19 cellular contexts compared by ENCODE assay signal in genomic region chr12:58873496-58873895, GRCh38. TPM values are rescaled to one million over a fixed set of nuclear protein-coding genes. Genes with fewer than 3 reads are reported as not detected.
DNase-seq lines count a peak whose midpoint lies in the region; ATAC-seq and TF ChIP-seq lines count a peak whose summit lies in the region.
"Had no signal": no experiment of that assay in that cellular context is flagged by ENCODE, and none has a peak within 500 bp of the region (broad histone marks: within the 10 kb centered on the region; RNA-seq: fewer than 3 reads in every experiment).

No MANE protein-coding gene starts in this region.

- in situ Hi-C loops in astrocyte of the cerebellum (cut with HindIII; ENCODE audit: low sequenced_read_pairs) (no loop called here), GM13977 (cut with MboI; ENCODE audit: low pct_unique_long_range_greater_than_20kb, low sequenced_read_pairs, unreplicated experiment) (no loop called here), GM13976 (cut with MboI; ENCODE audit: low sequenced_read_pairs, unreplicated experiment) (no loop called here)

- H3K4me1 Mint-ChIP-seq in stimulated activated naive CD8-positive, alpha-beta T cell treated with anti-CD3 and anti-CD28 coated beads, Interleukin-15, amount 100 ng/mL, for 72 hours = no peaks in the 10 kb centered on the region
- H3K4me1 Mint-ChIP-seq: CD4-positive, CD25-positive, alpha-beta regulatory T cell had no signal

- no peak overlapping the region for H3K4me3 Mint-ChIP-seq in stimulated activated naive CD8-positive, alpha-beta T cell treated with anti-CD3 and anti-CD28 coated beads, Interleukin-15, amount 100 ng/mL, for 72 hours
- H3K4me3 Mint-ChIP-seq: CD4-positive, CD25-positive, alpha-beta regulatory T cell; HFFc6 had no signal

- peaks cover 5% of the 10 kb centered on the region for H3K36me3 ChIP-seq in kidney epithelial cell (ENCODE audit: control insufficient read depth, insufficient read depth, low read length)

- DNase-seq in H4 (ENCODE audit: low spot score) (peak; percentile 14), astrocyte of the cerebellum (ENCODE audit: low read depth) (peak; percentile 92), kidney epithelial cell (ENCODE audit: low read depth) (peak; percentile 87), sciatic nerve (ENCODE audit: low spot score) (no peak), GM13977 (ENCODE audit: low spot score) (no peak), GM13976 (ENCODE audit: low spot score) (no peak)
- DNase-seq in stimulated activated naive CD8-positive, alpha-beta T cell treated with anti-CD3 and anti-CD28 coated beads, Interleukin-15, amount 100 ng/mL, for 72 hours = no peak
- DNase-seq: Calu3; CD4-positive, CD25-positive, alpha-beta regulatory T cell; DMS79 treated with DMSO at 0.1 percent for 48 hours; GDM1; HFFc6; NCI-H1417; NCI-H2029; NCI-H510A; Peyer's patch; SHP77 treated with DMSO at 0.1 percent for 48 hours had no signal

- no peak for TF ChIP-seq CTCF in astrocyte of the cerebellum (IDR thresholded peaks at IDR 0.05; ENCODE audit: low read depth, low read length, missing control alignments)
- TF ChIP-seq CTCF in kidney epithelial cell (IDR thresholded peaks at IDR 0.05; ENCODE audit: insufficient read depth, low read length, poor library complexity, severe bottlenecking) = no peak
- TF ChIP-seq CTCF in GM13977 (IDR thresholded peaks at IDR 0.05; ENCODE audit: extremely low read depth, insufficient read depth, missing control alignments) = no peak
- TF ChIP-seq CTCF in GM13976 (IDR thresholded peaks at IDR 0.05; ENCODE audit: borderline replicate concordance, control extremely low read depth, extremely low read depth, insufficient read depth, missing control alignments) = no peak

- H3K27me3 Mint-ChIP-seq in stimulated activated naive CD8-positive, alpha-beta T cell treated with anti-CD3 and anti-CD28 coated beads, Interleukin-15, amount 100 ng/mL, for 72 hours = no peaks in the 10 kb centered on the region
- H3K27me3 Mint-ChIP-seq: CD4-positive, CD25-positive, alpha-beta regulatory T cell had no signal

- H3K27me3 ChIP-seq in kidney epithelial cell (ENCODE audit: control insufficient read depth, insufficient read depth, low read length) = no peaks in the 10 kb centered on the region
- H3K27me3 ChIP-seq: Peyer's patch had no signal

- H3K9me3 Mint-ChIP-seq in stimulated activated naive CD8-positive, alpha-beta T cell treated with anti-CD3 and anti-CD28 coated beads, Interleukin-15, amount 100 ng/mL, for 72 hours = peaks cover 0 to 9% of the 10 kb centered on the region in 2 donors
- H3K9me3 Mint-ChIP-seq: HFFc6 had no signal

- ATAC-seq in sciatic nerve = peak; percentile 29
- ATAC-seq in stimulated activated naive CD8-positive, alpha-beta T cell treated with anti-CD3 and anti-CD28 coated beads, Interleukin-15, amount 100 ng/mL, for 72 hours = no peak
- ATAC-seq in GM19455 (IDR thresholded peaks at IDR 0.05; ENCODE audit: unreplicated experiment) = no peak
- ATAC-seq: HepG2 had no signal

- H3K27ac Mint-ChIP-seq in stimulated activated naive CD8-positive, alpha-beta T cell treated with anti-CD3 and anti-CD28 coated beads, Interleukin-15, amount 100 ng/mL, for 72 hours = no peak overlapping the region
- H3K27ac Mint-ChIP-seq: CD4-positive, CD25-positive, alpha-beta regulatory T cell; HFFc6 had no signal

- no peak overlapping the region for H3K4me3 ChIP-seq in astrocyte of the cerebellum (ENCODE audit: low read depth, low read length)
- no peak overlapping the region for H3K4me3 ChIP-seq in kidney epithelial cell (ENCODE audit: low read depth, low read length)
- H3K4me3 ChIP-seq: Peyer's patch had no signal

- intact Hi-C loops in sciatic nerve (cut with DNase I) = no loop called here

RNA-seq across cellular contexts. Expression of gene LRIG3, which starts 46.8 kb away (rescaled TPM):
- 36.0 and 42.1 TPM in 2 replicates for total RNA-seq in H4 (2014; rRNA removed; shearing (Covaris generic))
- total RNA-seq in kidney epithelial cell = 57.9 and 72.2 TPM in 2 replicates
- total RNA-seq in sciatic nerve = 54.2 TPM
- total RNA-seq: CD4-positive, CD25-positive, alpha-beta regulatory T cell had no signal

Comparison
In these comparisons a context has a peak if more than half of its experiments do, and no peak if none do; other contexts are left out.
1. DNase-seq: peak in H4 (single experiment), astrocyte of the cerebellum (single experiment) and kidney epithelial cell (single experiment); none in sciatic nerve (single experiment), GM13977 (single experiment), GM13976 (single experiment) and stimulated activated naive CD8-positive, alpha-beta T cell treated with anti-CD3 and anti-CD28 coated beads, Interleukin-15, amount 100 ng/mL, for 72 hours (0 of 2).